ENCODE assay signal across 1 cellular context in the genomic region with DNA sequence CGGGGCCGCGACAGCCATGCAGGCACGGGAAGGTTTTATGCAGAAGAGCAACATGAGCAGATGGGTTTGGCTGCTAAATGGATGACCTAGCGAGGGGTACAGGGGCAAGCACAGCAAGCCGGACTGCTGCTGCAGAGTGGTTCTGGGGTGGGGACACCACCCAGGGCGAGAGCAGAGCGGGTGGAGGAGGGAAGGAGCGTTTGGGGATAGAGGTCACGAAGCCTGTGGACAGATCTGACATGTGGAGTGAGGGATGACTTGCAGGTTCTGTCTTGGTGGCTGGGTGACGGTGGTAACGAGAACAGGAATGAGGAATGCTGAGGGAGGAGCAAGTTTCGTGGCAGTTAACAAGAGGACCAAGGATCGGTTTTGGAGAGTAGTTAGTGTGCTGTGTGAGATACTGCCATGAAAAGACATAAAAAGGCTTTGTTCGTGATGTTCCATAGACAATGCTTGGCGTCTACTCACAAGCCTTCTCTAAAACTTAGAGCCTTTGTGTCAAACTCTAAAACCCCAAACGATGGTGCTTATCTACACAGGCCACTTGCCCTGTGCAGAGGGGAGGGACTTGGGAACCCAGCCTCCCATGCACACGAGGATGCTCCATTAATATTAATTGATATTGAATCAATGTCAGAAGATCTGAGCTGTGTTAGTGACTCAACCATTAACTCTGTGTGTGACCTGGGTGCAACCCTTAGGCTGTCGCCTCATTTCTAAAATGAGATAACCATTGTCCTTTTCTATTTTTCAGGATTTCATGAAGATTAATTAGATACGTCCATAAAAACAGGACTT.
TF ChIP-seq lines count a peak whose summit lies in the region.

No MANE protein-coding gene starts in this region.

TF ChIP-seq in K562, 482 proteins besides CTCF, POLR2A, EP300 and RAD21 (continued from another document and continues in another):
- TF ChIP-seq HMBOX1 (IDR thresholded peaks at IDR 0.05) = 0 out of 2 replicates have a peak, but pooled peaks have one; percentile 17
- no peak for TF ChIP-seq ID3 (CRISPR knock-in tag; IDR thresholded peaks at IDR 0.05)
- peak; percentile 75; the same call in 1 of the 2 replicates for TF ChIP-seq ID3 (tag; IDR thresholded peaks at IDR 0.05)
- no peak for TF ChIP-seq ZNF41 (CRISPR knock-in tag; conservative IDR thresholded peaks at IDR 0.05)
- TF ChIP-seq ZNF766 (CRISPR knock-in tag; conservative IDR thresholded peaks at IDR 0.05) = no peak
- no peak for TF ChIP-seq ZSCAN29 (IDR thresholded peaks at IDR 0.05)
- TF ChIP-seq STAT5A (IDR thresholded peaks at IDR 0.05; ENCODE audit: borderline replicate concordance, low read length) = no peak
- TF ChIP-seq, protein P1, sequence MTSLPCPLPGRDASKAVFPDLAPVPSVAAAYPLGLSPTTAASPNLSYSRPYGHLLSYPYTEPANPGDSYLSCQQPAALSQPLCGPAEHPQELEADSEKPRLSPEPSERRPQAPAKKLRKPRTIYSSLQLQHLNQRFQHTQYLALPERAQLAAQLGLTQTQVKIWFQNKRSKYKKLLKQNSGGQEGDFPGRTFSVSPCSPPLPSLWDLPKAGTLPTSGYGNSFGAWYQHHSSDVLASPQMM (CRISPR knock-in tag; IDR thresholded peaks at IDR 0.05) = no peak
- 0 out of 2 replicates have a peak, but pooled peaks have one; percentile 23 for TF ChIP-seq FOSL1 (tag; conservative IDR thresholded peaks at IDR 0.05)
- TF ChIP-seq HSF4 (CRISPR knock-in tag; IDR thresholded peaks at IDR 0.05; ENCODE audit: borderline replicate concordance) = no peak
- TF ChIP-seq DPF2 (IDR thresholded peaks at IDR 0.05) = peak; percentile 94
- TF ChIP-seq KAT2B (IDR thresholded peaks at IDR 0.05; ENCODE audit: low read depth, low read length) = no peak
- TF ChIP-seq CTCFL (IDR thresholded peaks at IDR 0.05; ENCODE audit: borderline replicate concordance, insufficient read depth, low read depth, low read length, poor library complexity, severe bottlenecking) = no peak
- TF ChIP-seq ETS2 (tag; IDR thresholded peaks at IDR 0.05; ENCODE audit: borderline replicate concordance, poor library complexity, severe bottlenecking) = no peak
- peak; percentile 19; the same call in 1 of the 2 replicates for TF ChIP-seq MITF (IDR thresholded peaks at IDR 0.05)
- peak; percentile 80 for TF ChIP-seq PKNOX1 (IDR thresholded peaks at IDR 0.05)
- peak; percentile 88 for TF ChIP-seq SMARCE1 (IDR thresholded peaks at IDR 0.05)
- no peak for TF ChIP-seq USF2 (CRISPR knock-in tag; IDR thresholded peaks at IDR 0.05)
- TF ChIP-seq FOXP1 (CRISPR knock-in tag; IDR thresholded peaks at IDR 0.05) = no peak
- TF ChIP-seq ARID2 (IDR thresholded peaks at IDR 0.05) = no peak
- no peak for TF ChIP-seq GATAD2B (IDR thresholded peaks at IDR 0.05; ENCODE audit: borderline replicate concordance)
- TF ChIP-seq TGIF2 (CRISPR knock-in tag; IDR thresholded peaks at IDR 0.05) = no peak
- no peak for TF ChIP-seq HDAC3 (IDR thresholded peaks at IDR 0.05; ENCODE audit: borderline replicate concordance, partially characterized antibody)
- no peak for TF ChIP-seq TBP (optimal IDR thresholded peaks at IDR 0.05; ENCODE audit: low read depth, low read length)
- TF ChIP-seq MEIS2 (IDR thresholded peaks at IDR 0.05; ENCODE audit: partially characterized antibody) = peak; percentile 99
- peak; percentile 75 for TF ChIP-seq MAFK (IDR thresholded peaks at IDR 0.05; ENCODE audit: low read length)
- TF ChIP-seq, protein P2, sequence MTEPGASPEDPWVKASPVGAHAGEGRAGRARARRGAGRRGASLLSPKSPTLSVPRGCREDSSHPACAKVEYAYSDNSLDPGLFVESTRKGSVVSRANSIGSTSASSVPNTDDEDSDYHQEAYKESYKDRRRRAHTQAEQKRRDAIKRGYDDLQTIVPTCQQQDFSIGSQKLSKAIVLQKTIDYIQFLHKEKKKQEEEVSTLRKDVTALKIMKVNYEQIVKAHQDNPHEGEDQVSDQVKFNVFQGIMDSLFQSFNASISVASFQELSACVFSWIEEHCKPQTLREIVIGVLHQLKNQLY (CRISPR knock-in tag; conservative IDR thresholded peaks at IDR 0.05) = no peak
- no peak for TF ChIP-seq E2F5 (CRISPR knock-in tag; IDR thresholded peaks at IDR 0.05)
- TF ChIP-seq, protein P3, sequence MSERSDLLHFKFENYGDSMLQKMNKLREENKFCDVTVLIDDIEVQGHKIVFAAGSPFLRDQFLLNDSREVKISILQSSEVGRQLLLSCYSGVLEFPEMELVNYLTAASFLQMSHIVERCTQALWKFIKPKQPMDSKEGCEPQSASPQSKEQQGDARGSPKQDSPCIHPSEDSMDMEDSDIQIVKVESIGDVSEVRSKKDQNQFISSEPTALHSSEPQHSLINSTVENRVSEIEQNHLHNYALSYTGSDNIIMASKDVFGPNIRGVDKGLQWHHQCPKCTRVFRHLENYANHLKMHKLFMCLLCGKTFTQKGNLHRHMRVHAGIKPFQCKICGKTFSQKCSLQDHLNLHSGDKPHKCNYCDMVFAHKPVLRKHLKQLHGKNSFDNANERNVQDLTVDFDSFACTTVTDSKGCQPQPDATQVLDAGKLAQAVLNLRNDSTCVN (CRISPR knock-in tag; IDR thresholded peaks at IDR 0.05) = no peak
- peak; percentile 12 for TF ChIP-seq NEUROD1 (IDR thresholded peaks at IDR 0.05; ENCODE audit: borderline replicate concordance, low read depth, low read length, partially characterized antibody)
- TF ChIP-seq, protein P4, sequence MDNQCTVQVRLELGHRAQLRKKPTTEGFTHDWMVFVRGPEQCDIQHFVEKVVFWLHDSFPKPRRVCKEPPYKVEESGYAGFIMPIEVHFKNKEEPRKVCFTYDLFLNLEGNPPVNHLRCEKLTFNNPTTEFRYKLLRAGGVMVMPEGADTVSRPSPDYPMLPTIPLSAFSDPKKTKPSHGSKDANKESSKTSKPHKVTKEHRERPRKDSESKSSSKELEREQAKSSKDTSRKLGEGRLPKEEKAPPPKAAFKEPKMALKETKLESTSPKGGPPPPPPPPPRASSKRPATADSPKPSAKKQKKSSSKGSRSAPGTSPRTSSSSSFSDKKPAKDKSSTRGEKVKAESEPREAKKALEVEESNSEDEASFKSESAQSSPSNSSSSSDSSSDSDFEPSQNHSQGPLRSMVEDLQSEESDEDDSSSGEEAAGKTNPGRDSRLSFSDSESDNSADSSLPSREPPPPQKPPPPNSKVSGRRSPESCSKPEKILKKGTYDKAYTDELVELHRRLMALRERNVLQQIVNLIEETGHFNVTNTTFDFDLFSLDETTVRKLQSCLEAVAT (IDR thresholded peaks at IDR 0.05) = 0 out of 4 replicates have a peak, but pooled peaks of 1 of the 2 experiments have one; percentile 63
- TF ChIP-seq ZBTB5 (IDR thresholded peaks at IDR 0.05) = no peak
- TF ChIP-seq, protein P5, sequence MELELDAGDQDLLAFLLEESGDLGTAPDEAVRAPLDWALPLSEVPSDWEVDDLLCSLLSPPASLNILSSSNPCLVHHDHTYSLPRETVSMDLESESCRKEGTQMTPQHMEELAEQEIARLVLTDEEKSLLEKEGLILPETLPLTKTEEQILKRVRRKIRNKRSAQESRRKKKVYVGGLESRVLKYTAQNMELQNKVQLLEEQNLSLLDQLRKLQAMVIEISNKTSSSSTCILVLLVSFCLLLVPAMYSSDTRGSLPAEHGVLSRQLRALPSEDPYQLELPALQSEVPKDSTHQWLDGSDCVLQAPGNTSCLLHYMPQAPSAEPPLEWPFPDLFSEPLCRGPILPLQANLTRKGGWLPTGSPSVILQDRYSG (tag; conservative IDR thresholded peaks at IDR 0.05; ENCODE audit: low read depth) = 0 out of 2 replicates have a peak, but pooled peaks have one; percentile 50
- peak; percentile 54 for TF ChIP-seq MTA2 (IDR thresholded peaks at IDR 0.05; ENCODE audit: low read depth)
